Comparison of ENCODE assay signal across 17 cellular contexts in the genomic region with DNA sequence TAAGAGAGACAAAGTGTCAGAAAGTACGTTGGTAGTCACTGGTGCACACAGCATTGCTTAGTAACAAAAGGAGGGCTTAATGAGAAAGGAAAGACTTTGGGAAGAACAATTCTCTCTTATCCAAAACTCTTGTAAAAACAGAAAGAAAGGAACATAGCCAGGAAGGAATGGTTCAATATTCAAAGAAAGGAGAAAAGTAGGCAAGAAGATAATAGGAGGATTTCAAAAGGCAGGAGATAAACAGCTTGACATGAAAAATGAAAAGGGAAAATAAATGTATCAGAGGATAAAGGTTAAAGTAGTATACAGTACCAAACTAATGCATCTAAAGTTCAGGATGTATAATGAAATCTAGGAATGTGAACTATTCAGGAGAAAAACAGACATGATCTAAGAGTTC. TPM values are rescaled to one million over a fixed set of nuclear protein-coding genes. Genes with fewer than 3 reads are reported as not detected.
DNase-seq lines count a peak whose midpoint lies in the region; ATAC-seq, FAIRE-seq and TF ChIP-seq lines count a peak whose summit lies in the region.
"Had no signal": no experiment of that assay in that cellular context is flagged by ENCODE, and none has a peak within 500 bp of the region (broad histone marks: within the 10 kb centered on the region; RNA-seq: fewer than 3 reads in every experiment).

No MANE protein-coding gene starts in this region.

- H3K4me1 ChIP-seq in left ventricle myocardium inferior (peaks cover 37% of the 10 kb centered on the region), small intestine (ENCODE audit: control insufficient read depth in 2 of 2, insufficient read depth in 1 of 2, low read depth in 1 of 2, low read length in 1 of 2) (no peaks in the 10 kb centered on the region)
- H3K4me1 ChIP-seq: BLaER1, Caco-2 had no signal

- no peaks in the 10 kb centered on the region for H3K9me3 Mint-ChIP-seq in mesothelial cell of epicardium
- H3K9me3 Mint-ChIP-seq: H9 had no signal

- no peaks in the 10 kb centered on the region for H4K20me1 ChIP-seq in SU-DHL-6 (ENCODE audit: low read depth, low read length)
- H4K20me1 ChIP-seq: BLaER1 had no signal

- H3F3A ChIP-seq in SU-DHL-6 (ENCODE audit: insufficient read depth) = peaks cover 49% of the 10 kb centered on the region

- peak overlapping the region; percentile 57 for H3K9ac ChIP-seq in SU-DHL-6 (ENCODE audit: low read length)
- H3K9ac ChIP-seq: BLaER1 had no signal

- H3K36me3 ChIP-seq in left ventricle myocardium inferior = peaks cover 26% of the 10 kb centered on the region
- H3K36me3 ChIP-seq in SU-DHL-6 (ENCODE audit: low read length) = peaks cover 35% of the 10 kb centered on the region
- H3K36me3 ChIP-seq in small intestine (ENCODE audit: control insufficient read depth in 2 of 2, insufficient read depth in 2 of 2, low read length in 2 of 2) = peaks cover 2 to 3% of the 10 kb centered on the region in 2 donors
- H3K36me3 ChIP-seq: BLaER1 had no signal

- H3K4me3 Mint-ChIP-seq in mesothelial cell of epicardium = no peak overlapping the region
- H3K4me3 Mint-ChIP-seq: CD8-positive, alpha-beta memory T cell; H9 had no signal

- no peaks in the 10 kb centered on the region for H3K9me2 ChIP-seq in SU-DHL-6 (replicated peaks; ENCODE audit: insufficient read depth, low read length)

- H2AFZ ChIP-seq in SU-DHL-6 (ENCODE audit: low read depth, low read length, severe bottlenecking) = no peak overlapping the region

- H3K27ac Mint-ChIP-seq in mesothelial cell of epicardium = peak overlapping the region; percentile 3

- DNase-seq in left ventricle myocardium inferior (no peak), Right ventricle myocardium superior (no peak), mesothelial cell of epicardium (ENCODE audit: low spot score in 2 of 2, unreplicated experiment in 2 of 2) (no peak), small intestine (no peak)
- DNase-seq: AML-193; Caco-2; CD8-positive, alpha-beta memory T cell; DND-41; GF-D8; GOT3; H9 had no signal

- ATAC-seq in Right ventricle myocardium superior (ENCODE audit: poor library complexity) = no peak
- ATAC-seq in HG03045 (IDR thresholded peaks at IDR 0.05; ENCODE audit: unreplicated experiment) = no peak
- no peak for ATAC-seq in HG02759 (IDR thresholded peaks at IDR 0.05; ENCODE audit: unreplicated experiment)
- ATAC-seq in GM19035 (IDR thresholded peaks at IDR 0.05; ENCODE audit: unreplicated experiment) = no peak

- H3K79me2 ChIP-seq in SU-DHL-6 (ENCODE audit: insufficient read depth, low read length) = peaks cover 94% of the 10 kb centered on the region

- WGBS in small intestine, 3 donors = 88 to 100% (median 89%) methylated on average over 1 of the region's 1 CpG

- peak overlapping the region; percentile 89 for H3K4me2 ChIP-seq in SU-DHL-6 (ENCODE audit: low read depth, low read length, poor library complexity, severe bottlenecking)
- H3K4me2 ChIP-seq: BLaER1 had no signal

- H3K4me3 ChIP-seq in left ventricle myocardium inferior = no peak overlapping the region
- H3K4me3 ChIP-seq in SU-DHL-6 (ENCODE audit: insufficient read depth, low read length, poor library complexity, severe bottlenecking) = peak overlapping the region; percentile 41
- no peak overlapping the region for H3K4me3 ChIP-seq in small intestine (ENCODE audit: low read depth in 1 of 2, low read length in 2 of 2)
- H3K4me3 ChIP-seq: BLaER1 had no signal

- peaks cover 14% of the 10 kb centered on the region for H3K36me3 Mint-ChIP-seq in mesothelial cell of epicardium

- intact Hi-C loops in left ventricle myocardium inferior (cut with micrococcal nuclease) = no loop called here
- intact Hi-C loops in Right ventricle myocardium superior (cut with DNase I) = no loop called here

- H3K9me3 ChIP-seq in left ventricle myocardium inferior (replicated peaks) (no peaks in the 10 kb centered on the region), SU-DHL-6 (ENCODE audit: insufficient read depth, low read length) (no peaks in the 10 kb centered on the region), small intestine (ENCODE audit: control insufficient read depth, low read depth) (no peaks in the 10 kb centered on the region)
- H3K9me3 ChIP-seq: BLaER1, Caco-2 had no signal

- FAIRE-seq in small intestine (lab: Jason Lieb, UNC) = peak; percentile 23

- H3K27me3 Mint-ChIP-seq in mesothelial cell of epicardium (ENCODE audit: low read depth) = no peaks in the 10 kb centered on the region
- H3K27me3 Mint-ChIP-seq: CD8-positive, alpha-beta memory T cell had no signal

- peak overlapping the region; percentile 32 for H3K27ac ChIP-seq in left ventricle myocardium inferior (replicated peaks)
- peak overlapping the region; percentile 99 for H3K27ac ChIP-seq in SU-DHL-6 (ENCODE audit: low read depth, low read length)
- H3K27ac ChIP-seq in small intestine (ENCODE audit: low read depth in 1 of 2, low read length in 1 of 2) = no peak overlapping the region
- H3K27ac ChIP-seq: 22Rv1, BLaER1 had no signal

- peaks cover 6% of the 10 kb centered on the region for H3K4me1 Mint-ChIP-seq in mesothelial cell of epicardium
- H3K4me1 Mint-ChIP-seq: H9 had no signal

- TF ChIP-seq CTCF in left ventricle myocardium inferior (IDR thresholded peaks at IDR 0.05; ENCODE audit: borderline replicate concordance) (no peak), SU-DHL-6 (IDR thresholded peaks at IDR 0.05; ENCODE audit: insufficient read depth, low read length, poor library complexity, severe bottlenecking) (no peak), mesothelial cell of epicardium (IDR thresholded peaks at IDR 0.05; ENCODE audit: unreplicated experiment) (no peak)

- H3K27me3 ChIP-seq in left ventricle myocardium inferior (ENCODE audit: low read depth) (no peaks in the 10 kb centered on the region), SU-DHL-6 (ENCODE audit: low read length) (no peaks in the 10 kb centered on the region), small intestine (ENCODE audit: control insufficient read depth in 2 of 2, insufficient read depth in 2 of 2, low read length in 2 of 2) (no peaks in the 10 kb centered on the region)
- H3K27me3 ChIP-seq: BLaER1 had no signal

RNA-seq across cellular contexts. Expression of gene ZFAND4, which starts 20.1 kb away (rescaled TPM):
- total RNA-seq in left ventricle myocardium inferior = 11.1 TPM
- total RNA-seq in Right ventricle myocardium superior = 10.0 TPM
- 20.2 to 22.4 TPM (median 21.2 TPM) in 3 replicates for total RNA-seq in mesothelial cell of epicardium
- polyA plus RNA-seq in small intestine = 1 to 10 TPM in 2 of 3 donors, under 1 TPM in 1; 0.81 to 4.4 (median 3.1) TPM

Comparison
In these comparisons a context has a peak if more than half of its experiments do, and no peak if none do; other contexts are left out.
1. H3K27ac ChIP-seq: peak in left ventricle myocardium inferior (single experiment) and SU-DHL-6 (single experiment); none in small intestine (0 of 2).